9 cellular contexts compared by ENCODE assay signal in the genomic region with DNA sequence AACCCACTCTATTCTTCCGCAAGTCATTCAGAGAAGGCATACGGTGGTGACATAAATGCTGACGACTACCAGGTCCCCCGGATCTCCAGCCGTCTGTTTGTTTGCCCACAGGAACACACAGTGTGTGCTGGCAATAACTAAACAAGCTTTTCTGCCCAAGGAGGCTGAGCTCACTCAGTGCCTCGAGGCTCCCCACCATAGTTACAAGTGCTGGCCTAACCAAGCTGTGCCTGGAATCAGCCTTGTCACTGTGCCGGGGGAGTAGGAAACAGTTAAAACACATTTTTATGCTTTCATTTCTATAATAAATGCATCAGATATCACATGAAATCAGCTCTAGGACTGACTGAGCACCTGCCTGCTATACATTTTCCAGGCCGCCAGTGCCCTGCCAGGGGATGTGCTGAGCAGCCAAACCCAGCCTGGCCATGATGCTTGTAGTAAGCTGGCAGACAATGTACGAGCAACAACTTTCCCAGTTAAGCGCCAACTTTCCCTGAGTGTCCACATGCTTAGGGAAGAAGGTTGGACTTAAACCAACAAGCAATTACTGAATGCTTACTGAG. TPM values are rescaled to one million over a fixed set of nuclear protein-coding genes. Genes with fewer than 3 reads are reported as not detected.
DNase-seq lines count a peak whose midpoint lies in the region; ATAC-seq, FAIRE-seq and TF ChIP-seq lines count a peak whose summit lies in the region.
"Had no signal": no experiment of that assay in that cellular context is flagged by ENCODE, and none has a peak within 500 bp of the region (broad histone marks: within the 10 kb centered on the region; RNA-seq: fewer than 3 reads in every experiment).

No MANE protein-coding gene starts in this region.

- H3K4ac ChIP-seq in IMR-90 (ENCODE audit: low read depth, low read length): no peak overlapping the region

- H3K9me3 Mint-ChIP-seq in activated naive CD4-positive, alpha-beta T cell treated with anti-CD3 and anti-CD28 coated beads, Interleukin-2, amount 50 U/mL, for 72 hours: no peaks in the 10 kb centered on the region

- intact Hi-C loops in IMR-90 (cut with micrococcal nuclease): no loop called here

- peak overlapping the region; percentile 47; the same call in 1 of the 2 replicates for H2AK5ac ChIP-seq in IMR-90 (ENCODE audit: low read depth, low read length)

- H3K56ac ChIP-seq in IMR-90 (ENCODE audit: extremely low read depth, insufficient read depth, low read length): no peak overlapping the region

- H3K9ac ChIP-seq in IMR-90 (ENCODE audit: low read depth, low read length) (no peak overlapping the region), muscle layer of colon (ENCODE audit: low read length) (no peak overlapping the region)

- POLR2A ChIA-PET in A549 (lab: Yijun Ruan, JAX): interaction anchor here (1.6 kb wide), 1 partner anchor 75 kb away, joined by 3 read pairs; a partner anchor contains a TSS
- POLR2A ChIA-PET in IMR-90 (lab: Charles Lee; ENCODE audit: unreplicated experiment): no interaction called here

- H3K36me3 ChIP-seq in IMR-90 (ENCODE audit: control insufficient read depth, insufficient read depth, low read length) (no peaks in the 10 kb centered on the region), muscle layer of colon (ENCODE audit: insufficient read depth, low read length) (no peaks in the 10 kb centered on the region)

- peak; percentile 63 to 74; a peak in 5 of 6 replicates for ATAC-seq in A549
- ATAC-seq in IMR-90 (ENCODE audit: low read depth): no peak
- ATAC-seq in activated naive CD4-positive, alpha-beta T cell treated with anti-CD3 and anti-CD28 coated beads, Interleukin-2, amount 50 U/mL, for 72 hours: peak; percentile 11 to 50
- ATAC-seq: sciatic nerve had no signal

- peaks cover 6 to 73% of the 10 kb centered on the region in 2 experiments; a peak in 2 of 4 replicates for H3K79me1 ChIP-seq in IMR-90 (ENCODE audit: low read depth in 1 of 2, low read length in 2 of 2)

- H3K27ac ChIP-seq in A549: peak overlapping the region; percentile 81 to 88
- no peak overlapping the region for H3K27ac ChIP-seq in IMR-90 (ENCODE audit: insufficient read depth, low read length)
- peak overlapping the region; percentile 48 for H3K27ac ChIP-seq in muscle layer of colon (ENCODE audit: low read depth, low read length)

- dilution Hi-C loops in IMR-90 (cut with HindIII; ENCODE audit: low sequenced_read_pairs, unreplicated experiment): no loop called here

- peak in 1 of 2 experiments; percentile 52; a peak in 1 of 5 replicates for TF ChIP-seq EP300 in A549 (IDR thresholded peaks at IDR 0.05)

- H4K20me1 ChIP-seq in IMR-90 (ENCODE audit: insufficient read depth, low read length): peaks cover 98% of the 10 kb centered on the region

- CTCF ChIA-PET in A549 (lab: Yijun Ruan, JAX): no interaction called here
- CTCF ChIA-PET in IMR-90 (lab: Yijun Ruan, JAX): interaction anchor here (1.3 to 1.5 kb wide), 2 partner anchors 11 to 13 kb away, joined by 3 to 4 read pairs; no protein-coding TSS in a partner anchor

- H3K9me3 ChIP-seq in A549 (no peaks in the 10 kb centered on the region), IMR-90 (ENCODE audit: control insufficient read depth, insufficient read depth, low read length) (no peaks in the 10 kb centered on the region; the same call in 1 of the 2 replicates), muscle layer of colon (ENCODE audit: low read length) (no peaks in the 10 kb centered on the region)

- no peak overlapping the region for H2AFZ ChIP-seq in IMR-90 (replicated peaks; ENCODE audit: low read length, poor library complexity)

- H4K91ac ChIP-seq in IMR-90 (ENCODE audit: insufficient read depth, low read depth, low read length): no peak overlapping the region

- TF ChIP-seq RAD21 in A549 (conservative IDR thresholded peaks at IDR 0.05 in 1 of 2, IDR thresholded peaks at IDR 0.05 in 1 of 2) (no peak), IMR-90 (IDR thresholded peaks at IDR 0.05; ENCODE audit: low read length) (no peak)

- in situ Hi-C loops in IMR-90 (cut with MboI; ENCODE audit: low sequenced_read_pairs): no loop called here

- H3K27me3 ChIP-seq in IMR-90 (ENCODE audit: control insufficient read depth, insufficient read depth, low read length): no peaks in the 10 kb centered on the region
- no peaks in the 10 kb centered on the region for H3K27me3 ChIP-seq in muscle layer of colon (ENCODE audit: control insufficient read depth in 1 of 2, insufficient read depth in 2 of 2, low read length in 2 of 2)

- H2BK5ac ChIP-seq in IMR-90 (ENCODE audit: low read depth, low read length, poor library complexity, severe bottlenecking): no peak overlapping the region

- H4K8ac ChIP-seq in IMR-90 (ENCODE audit: low read depth in 2 of 2, low read length in 2 of 2): no peak overlapping the region

- 34% methylated on average over 10 of the region's 10 CpGs for WGBS in A549 (ENCODE audit: missing lambda C conversion rate)
- 52% methylated on average over 6 of the region's 10 CpGs; no CpG with 5 or more reads in 1 of the 2 experiments for WGBS in IMR-90 (ENCODE audit: extremely low coverage in 2 of 2, insufficient read length in 1 of 2), 2 experiments

- 0 out of 2 replicates have a peak overlapping the region, but pooled peaks have one; percentile 43 for H3K14ac ChIP-seq in IMR-90 (replicated peaks; ENCODE audit: low read depth, low read length)

- no peak overlapping the region for H2BK15ac ChIP-seq in IMR-90 (ENCODE audit: low read depth, low read length)

- no peak overlapping the region for H2AK9ac ChIP-seq in IMR-90 (replicated peaks; ENCODE audit: low read depth, low read length, poor library complexity)

- peak overlapping the region; percentile 70 for H3K4me2 ChIP-seq in A549
- H3K4me2 ChIP-seq in IMR-90 (ENCODE audit: low read depth, low read length): no peak overlapping the region; the same call in 1 of the 2 replicates

- FAIRE-seq in A549 (lab: Jason Lieb, UNC) (no peak), frontal cortex (lab: Jason Lieb, UNC) (no peak)

- TF ChIP-seq POLR2A in A549 (IDR thresholded peaks at IDR 0.05; ENCODE audit: low read length) (no peak), IMR-90 (IDR thresholded peaks at IDR 0.05; ENCODE audit: low read depth, low read length) (no peak)

- peak overlapping the region; percentile 48 to 62 for H3K27ac Mint-ChIP-seq in activated naive CD4-positive, alpha-beta T cell treated with anti-CD3 and anti-CD28 coated beads, Interleukin-2, amount 50 U/mL, for 72 hours

- peaks cover 0 to 1% of the 10 kb centered on the region in 2 donors for H3K36me3 Mint-ChIP-seq in activated naive CD4-positive, alpha-beta T cell treated with anti-CD3 and anti-CD28 coated beads, Interleukin-2, amount 50 U/mL, for 72 hours

- H2BK20ac ChIP-seq in IMR-90 (ENCODE audit: low read depth, low read length): no peak overlapping the region

- BruUV-seq in IMR-90 (replicated peaks; lab: Mats Ljungman, UMichigan): no TSS peak

- H3K9me1 ChIP-seq in IMR-90 (ENCODE audit: insufficient read depth, low read length): peaks cover 38% of the 10 kb centered on the region

- no peak overlapping the region for H2BK120ac ChIP-seq in IMR-90 (ENCODE audit: low read depth, low read length)

- H3K4me1 ChIP-seq in A549 (peaks cover 61% of the 10 kb centered on the region), IMR-90 (ENCODE audit: control insufficient read depth, insufficient read depth, low read length) (peaks cover 21% of the 10 kb centered on the region), muscle layer of colon (ENCODE audit: insufficient read depth, low read length) (peaks cover 49% of the 10 kb centered on the region)

- H3K18ac ChIP-seq in IMR-90 (ENCODE audit: low read depth, low read length): no peak overlapping the region

- no peak overlapping the region for H4K5ac ChIP-seq in IMR-90 (ENCODE audit: low read depth, low read length)

- no peak overlapping the region; the same call in 2 of the 3 replicates for H3K4me3 ChIP-seq in A549
- no peak overlapping the region for H3K4me3 ChIP-seq in IMR-90 (ENCODE audit: insufficient read depth, low read depth, low read length)
- no peak overlapping the region for H3K4me3 ChIP-seq in muscle layer of colon (ENCODE audit: low read depth in 1 of 2, low read length in 2 of 2)

- DNase-seq in A549 (ENCODE audit: low read depth in 1 of 2, low spot score in 1 of 2) (peak in 1 of 2 experiments; percentile 56), IMR-90 (no peak), frontal cortex (ENCODE audit: low spot score in 2 of 2) (no peak), cerebellar cortex (ENCODE audit: low spot score) (no peak), NCI-H1105 (lab: John Stamatoyannopoulos, UW) (no peak)
- no peak for DNase-seq in activated naive CD4-positive, alpha-beta T cell treated with anti-CD3 and anti-CD28 coated beads, Interleukin-2, amount 50 U/mL, for 72 hours (ENCODE audit: low spot score in 2 of 2)
- DNase-seq in effector CD4-positive, alpha-beta T cell: no peak

- H3K23ac ChIP-seq in IMR-90 (ENCODE audit: low read depth, low read length): no peak overlapping the region; the same call in 1 of the 2 replicates

- TF ChIP-seq CTCF in A549 (IDR thresholded peaks at IDR 0.05) (no peak), IMR-90 (conservative IDR thresholded peaks at IDR 0.05; ENCODE audit: low read depth, low read length) (no peak)

TF ChIP-seq in A549, 52 proteins besides CTCF, POLR2A, EP300 and RAD21 (continues in another document):
- no peak for TF ChIP-seq HOXB5 (CRISPR knock-in tag; IDR thresholded peaks at IDR 0.05)

TF ChIP-seq in IMR-90, 13 proteins besides CTCF, POLR2A, EP300 and RAD21 (continues in another document):
- TF ChIP-seq MAZ (IDR thresholded peaks at IDR 0.05; ENCODE audit: borderline replicate concordance, low read depth, low read length) (no peak), RCOR1 (IDR thresholded peaks at IDR 0.05; ENCODE audit: insufficient replicate concordance, low read length) (no peak)
- TF ChIP-seq, protein P1, sequence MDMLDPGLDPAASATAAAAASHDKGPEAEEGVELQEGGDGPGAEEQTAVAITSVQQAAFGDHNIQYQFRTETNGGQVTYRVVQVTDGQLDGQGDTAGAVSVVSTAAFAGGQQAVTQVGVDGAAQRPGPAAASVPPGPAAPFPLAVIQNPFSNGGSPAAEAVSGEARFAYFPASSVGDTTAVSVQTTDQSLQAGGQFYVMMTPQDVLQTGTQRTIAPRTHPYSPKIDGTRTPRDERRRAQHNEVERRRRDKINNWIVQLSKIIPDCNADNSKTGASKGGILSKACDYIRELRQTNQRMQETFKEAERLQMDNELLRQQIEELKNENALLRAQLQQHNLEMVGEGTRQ (IDR thresholded peaks at IDR 0.05; ENCODE audit: low read depth, low read length): no peak

RNA-seq across cellular contexts. Expression of a gene that starts 28.1 kb away (rescaled TPM):
- polyA plus RNA-seq in A549 (2011; rRNA removed) (8.3 and 11.8 TPM in 2 replicates), A549 (2017; fragmentation: RNase III; extraction: RNeasy Plus Mini Kit Qiagen cat#74134 plus additional on column Dnase treatment) (22.5 to 23.3 TPM (median 23.1 TPM) in 3 replicates), IMR-90 (2012; rRNA removed) (19.9 and 21.1 TPM in 2 replicates)
- 8.9 and 12.2 TPM in 2 replicates for polyA plus RNA-seq in A549 (2012; cell fraction: cytosol; rRNA removed)
- polyA plus RNA-seq in A549 (2012; cell fraction: nucleus; rRNA removed): 21.4 and 21.7 TPM in 2 replicates
- 30.4 and 34.7 TPM in 2 replicates for polyA minus RNA-seq in A549 (2011; rRNA and poly(A)+ RNA removed)
- total RNA-seq in IMR-90 (2012; rRNA removed) (7.0 and 7.2 TPM in 2 replicates), frontal cortex (11.4 TPM)
- 9.0 and 15.0 TPM in 2 replicates for polyA plus RNA-seq in IMR-90 (2012; cell fraction: cytosol; rRNA removed)
- polyA plus RNA-seq in IMR-90 (2012; cell fraction: nucleus; rRNA removed; ENCODE audit: low replicate concordance): 29.5 and 41.2 TPM in 2 replicates
- 100 to 1,000 TPM; 108 to 114 TPM for total RNA-seq in activated naive CD4-positive, alpha-beta T cell treated with anti-CD3 and anti-CD28 coated beads, Interleukin-2, amount 50 U/mL, for 72 hours
